10 cellular contexts compared by ENCODE assay signal in the genomic region with DNA sequence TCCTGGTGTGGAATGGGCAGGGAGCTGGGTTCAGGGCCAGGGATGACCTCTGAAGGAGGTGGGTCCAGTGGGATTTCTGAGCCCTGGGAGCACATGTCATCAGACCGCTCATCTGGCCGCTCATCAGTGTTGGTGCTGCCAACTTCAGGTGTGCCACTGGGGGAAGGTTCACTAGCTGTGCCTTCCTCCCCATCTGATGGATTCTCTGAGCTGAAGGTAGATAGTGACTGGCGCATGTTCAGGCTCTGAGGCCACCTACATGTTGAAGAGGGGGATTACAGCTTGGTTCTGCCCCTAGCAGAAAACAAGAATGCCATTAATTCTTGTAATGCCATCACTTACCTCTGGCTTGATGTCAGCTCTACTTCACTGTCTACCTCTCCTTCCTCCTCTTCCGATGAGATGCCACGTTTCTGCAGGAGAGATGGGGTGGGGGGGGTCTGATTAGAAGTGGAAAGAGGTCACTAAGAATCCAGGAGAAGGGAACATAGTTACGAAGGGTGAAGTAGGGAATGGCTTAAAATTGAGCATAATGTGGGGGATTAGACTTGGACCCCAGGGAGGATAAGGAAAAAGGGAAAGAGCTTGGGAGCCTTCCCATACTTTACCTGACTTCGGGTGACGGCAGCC. TPM values are rescaled to one million over a fixed set of nuclear protein-coding genes. Genes with fewer than 3 reads are reported as not detected.
DNase-seq lines count a peak whose midpoint lies in the region; TF ChIP-seq lines count a peak whose summit lies in the region.
"Had no signal": no experiment of that assay in that cellular context is flagged by ENCODE, and none has a peak within 500 bp of the region (broad histone marks: within the 10 kb centered on the region; RNA-seq: fewer than 3 reads in every experiment).

No MANE protein-coding gene starts in this region.

- no peak overlapping the region for H2BK12ac ChIP-seq in H9 (ENCODE audit: insufficient read length, low read depth, low read length)

- H3K4me1 ChIP-seq in BE2C (no peaks in the 10 kb centered on the region), H9 (ENCODE audit: insufficient read depth, low read length) (no peaks in the 10 kb centered on the region)

- H4K20me1 ChIP-seq in H9 (ENCODE audit: control insufficient read depth, insufficient read depth, insufficient read length) = no peaks in the 10 kb centered on the region

- H3K27ac Mint-ChIP-seq in H9 = peak overlapping the region; percentile 23 to 92 (median 80); a peak in 5 of 7 replicates
- H3K27ac Mint-ChIP-seq in activated T-cell treated with anti-CD3 and anti-CD28 coated beads, Interleukin-2, amount 50 U/mL, for 24 hours = peak overlapping the region; percentile 78

- H3K79me1 ChIP-seq in H9 (ENCODE audit: insufficient read depth, low read depth, low read length, poor library complexity, severe bottlenecking) = no peaks in the 10 kb centered on the region

- peak; percentile 42 for TF ChIP-seq CTCF in BE2C (IDR thresholded peaks at IDR 0.05; ENCODE audit: low read depth, low read length)
- TF ChIP-seq CTCF in H9 (conservative IDR thresholded peaks at IDR 0.05) = peak; percentile 58
- TF ChIP-seq CTCF in kidney epithelial cell (IDR thresholded peaks at IDR 0.05; ENCODE audit: insufficient read depth, low read length, poor library complexity, severe bottlenecking) = peak; percentile 34

- no peak overlapping the region for H4K5ac ChIP-seq in H9 (ENCODE audit: insufficient read length, low read depth, low read length)

- H3K4me2 ChIP-seq in H9 (ENCODE audit: insufficient read depth, insufficient read length, low read length) = no peak overlapping the region

- H3K9ac ChIP-seq in H9 (ENCODE audit: extremely low read depth, insufficient read length, low read length) = no peak overlapping the region

- no peak overlapping the region for H3T11ph ChIP-seq in H9 (ENCODE audit: low read length)

- H3K56ac ChIP-seq in H9 (ENCODE audit: insufficient read length, low read depth, low read length) = no peak overlapping the region

- peaks cover 1% of the 10 kb centered on the region; the same call in 1 of the 2 replicates for H3K27me3 Mint-ChIP-seq in H9 (ENCODE audit: low read depth)
- H3K27me3 Mint-ChIP-seq in activated T-cell treated with anti-CD3 and anti-CD28 coated beads, Interleukin-2, amount 50 U/mL, for 24 hours = no peaks in the 10 kb centered on the region

- H3K18ac ChIP-seq in H9 (ENCODE audit: insufficient read length, low read depth, low read length) = no peak overlapping the region

- H2AK5ac ChIP-seq in H9 (ENCODE audit: insufficient read length, low read length) = no peak overlapping the region

- no peak overlapping the region for H2BK20ac ChIP-seq in H9 (ENCODE audit: low read depth, low read length, poor library complexity, severe bottlenecking)

- no peak overlapping the region for H2AFZ ChIP-seq in H9 (ENCODE audit: low read length)

- H3K23me2 ChIP-seq in H9 (ENCODE audit: insufficient read length, low read depth, low read length, poor library complexity, severe bottlenecking) = no peaks in the 10 kb centered on the region

- H3K79me2 ChIP-seq in H9 (ENCODE audit: insufficient read depth, low read length) = no peaks in the 10 kb centered on the region

- WGBS in H9 (ENCODE audit: extremely low coverage, insufficient read length, low lambda C conversion rate) = no CpG with 5 or more reads among the region's 8 CpGs

- H3K27ac ChIP-seq in H9 (ENCODE audit: insufficient read length, low read depth, low read length) = no peak overlapping the region

- no peak overlapping the region for H2BK120ac ChIP-seq in H9 (ENCODE audit: low read depth, low read length, poor library complexity, severe bottlenecking)

- H4K91ac ChIP-seq in H9 (ENCODE audit: insufficient read length, low read depth, low read length) = no peak overlapping the region

- peaks cover 20 to 36% of the 10 kb centered on the region in 2 experiments for H3K4me1 Mint-ChIP-seq in H9
- peaks cover 24% of the 10 kb centered on the region for H3K4me1 Mint-ChIP-seq in activated T-cell treated with anti-CD3 and anti-CD28 coated beads, Interleukin-2, amount 50 U/mL, for 24 hours (ENCODE audit: low read depth)

- H3K27me3 ChIP-seq in BE2C (no peaks in the 10 kb centered on the region), H9 (ENCODE audit: insufficient read depth, low read length) (no peaks in the 10 kb centered on the region), kidney epithelial cell (ENCODE audit: control insufficient read depth, insufficient read depth, low read length) (no peaks in the 10 kb centered on the region)
- H3K27me3 ChIP-seq: transverse colon had no signal

- no peak overlapping the region for H3K4me3 Mint-ChIP-seq in H9
- H3K4me3 Mint-ChIP-seq in activated T-cell treated with anti-CD3 and anti-CD28 coated beads, Interleukin-2, amount 50 U/mL, for 24 hours = no peak overlapping the region

- H3K4ac ChIP-seq in H9 (ENCODE audit: low read depth, low read length) = no peak overlapping the region

- H4K8ac ChIP-seq in H9 (replicated peaks; ENCODE audit: insufficient read length, low read depth, low read length) = no peak overlapping the region

- H3K9me3 Mint-ChIP-seq in H9 = no peaks in the 10 kb centered on the region
- no peaks in the 10 kb centered on the region for H3K9me3 Mint-ChIP-seq in activated T-cell treated with anti-CD3 and anti-CD28 coated beads, Interleukin-2, amount 50 U/mL, for 24 hours

- H3K14ac ChIP-seq in H9 (ENCODE audit: insufficient read depth, low read length) = no peak overlapping the region

- H3K36me3 ChIP-seq in BE2C (peaks cover 91% of the 10 kb centered on the region), kidney epithelial cell (ENCODE audit: control insufficient read depth, insufficient read depth, low read length) (peaks cover 8% of the 10 kb centered on the region)

- no peak overlapping the region for H2BK5ac ChIP-seq in H9 (ENCODE audit: insufficient read length, low read length)

- H3K4me3 ChIP-seq in BE2C (ENCODE audit: low read depth, low read length) (no peak overlapping the region), kidney epithelial cell (ENCODE audit: low read depth, low read length) (no peak overlapping the region)
- H3K4me3 ChIP-seq: transverse colon had no signal

- DNase-seq in BE2C (no peak), H9 (peak; percentile 72), kidney epithelial cell (ENCODE audit: low read depth) (no peak), HCEC 1CT (no peak), dedifferentiated amniotic fluid mesenchymal stem cell (ENCODE audit: extremely low spot score) (no peak)
- DNase-seq in activated T-cell treated with anti-CD3 and anti-CD28 coated beads, Interleukin-2, amount 50 U/mL, for 24 hours = peak; percentile 33
- no peak for DNase-seq in activated CD4-positive, alpha-beta T cell treated with anti-CD3 and anti-CD28 coated beads, Interleukin-2, amount 50 U/mL, for 1 hour
- DNase-seq in stimulated activated CD4-positive, alpha-beta T cell treated with anti-CD3 and anti-CD28 coated beads, Interleukin-15, amount 100 ng/mL, for 24 hours = no peak
- DNase-seq: NCI-H2029, transverse colon had no signal

- no peak overlapping the region for H2BK15ac ChIP-seq in H9 (ENCODE audit: low read depth, low read length)

- no peaks in the 10 kb centered on the region for H3K9me3 ChIP-seq in BE2C
- no peaks in the 10 kb centered on the region for H3K9me3 ChIP-seq in H9 (ENCODE audit: control insufficient read depth, low read depth, low read length)
- H3K9me3 ChIP-seq: transverse colon had no signal

- peaks cover 42 to 85% (median 81%) of the 10 kb centered on the region in 3 experiments for H3K36me3 Mint-ChIP-seq in H9 (ENCODE audit: insufficient read depth in 1 of 3, low read depth in 3 of 3)
- H3K36me3 Mint-ChIP-seq in activated T-cell treated with anti-CD3 and anti-CD28 coated beads, Interleukin-2, amount 50 U/mL, for 24 hours (ENCODE audit: low read depth) = peaks cover 90% of the 10 kb centered on the region

- no peak overlapping the region for H3K23ac ChIP-seq in H9 (ENCODE audit: insufficient read length, low read depth, low read length)

RNA-seq across cellular contexts. Expression of a gene that starts 17.2 kb away (rescaled TPM):
- polyA plus RNA-seq in BE2C (2012; ENCODE audit: insufficient read depth, insufficient read length, low read depth) = 61.5 TPM
- total RNA-seq in H9 (2021) = 22.3 and 26.6 TPM in 2 replicates
- total RNA-seq in kidney epithelial cell = 12.3 and 18.6 TPM in 2 replicates

RNA-seq across cellular contexts. Expression of a gene that starts 19.0 kb away (rescaled TPM):
- 188 TPM for polyA plus RNA-seq in BE2C (2012; ENCODE audit: insufficient read depth, insufficient read length, low read depth)
- total RNA-seq in H9 (2021) (79.2 and 80.1 TPM in 2 replicates), kidney epithelial cell (59.4 and 62.0 TPM in 2 replicates)

RNA-seq across cellular contexts. Expression of a gene that starts 25.2 kb away (rescaled TPM):
- 4.2 TPM for polyA plus RNA-seq in BE2C (2012; ENCODE audit: insufficient read depth, insufficient read length, low read depth)
- total RNA-seq in H9 (2021) (not detected in 2 replicates), kidney epithelial cell (3.0 TPM in 1 of 2 replicates, not detected in the other)
- total RNA-seq: transverse colon had no signal

RNA-seq across cellular contexts. Expression of a gene that starts 30.2 kb away (rescaled TPM):
- polyA plus RNA-seq in BE2C (2012; ENCODE audit: insufficient read depth, insufficient read length, low read depth) = 985 TPM
- total RNA-seq in H9 (2021) (1,184 and 1,207 TPM in 2 replicates), kidney epithelial cell (350 and 379 TPM in 2 replicates)

RNA-seq across cellular contexts. Expression of a gene that starts 40.5 kb away (rescaled TPM):
- polyA plus RNA-seq in BE2C (2012; ENCODE audit: insufficient read depth, insufficient read length, low read depth) = 99.5 TPM
- total RNA-seq in H9 (2021) (144 and 147 TPM in 2 replicates), kidney epithelial cell (82.7 and 91.4 TPM in 2 replicates)

Comparison
In these comparisons a context has a peak if more than half of its experiments do, and no peak if none do; other contexts are left out.
1. DNase-seq: peak in H9 (single experiment) and activated T-cell treated with anti-CD3 and anti-CD28 coated beads, Interleukin-2, amount 50 U/mL, for 24 hours (single experiment); none in BE2C (single experiment), kidney epithelial cell (single experiment), HCEC 1CT (single experiment), dedifferentiated amniotic fluid mesenchymal stem cell (single experiment), activated CD4-positive, alpha-beta T cell treated with anti-CD3 and anti-CD28 coated beads, Interleukin-2, amount 50 U/mL, for 1 hour (single experiment) and stimulated activated CD4-positive, alpha-beta T cell treated with anti-CD3 and anti-CD28 coated beads, Interleukin-15, amount 100 ng/mL, for 24 hours (single experiment).
2. Peak in every context shown above with its lines, with median percentiles within 50 percentile points of each other: CTCF ChIP-seq.